ENCODE assay signal across 18 cellular contexts in the genomic region with DNA sequence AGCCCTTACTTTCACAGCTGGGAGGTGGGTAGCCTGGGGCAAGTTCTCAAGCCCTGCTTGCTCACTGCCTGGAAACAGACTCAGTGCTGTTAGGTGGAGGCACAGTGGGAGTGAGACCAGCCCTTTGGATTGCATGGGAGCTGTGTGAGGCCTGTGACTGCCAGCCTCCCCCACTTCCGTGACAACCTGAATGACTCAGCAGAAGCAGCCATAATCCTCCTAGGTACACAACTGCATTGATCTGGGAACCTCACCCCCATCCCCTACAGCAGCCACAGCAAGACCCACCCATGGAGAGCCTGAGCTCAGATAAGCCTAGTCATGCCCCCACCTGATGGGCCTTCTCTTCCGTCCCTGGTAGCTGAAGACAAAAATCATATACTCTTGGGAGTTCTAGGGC. TPM values are rescaled to one million over a fixed set of nuclear protein-coding genes. Genes with fewer than 3 reads are reported as not detected.
DNase-seq lines count a peak whose midpoint lies in the region; ATAC-seq, FAIRE-seq and TF ChIP-seq lines count a peak whose summit lies in the region.
"Had no signal": no experiment of that assay in that cellular context is flagged by ENCODE, and none has a peak within 500 bp of the region (broad histone marks: within the 10 kb centered on the region; RNA-seq: fewer than 3 reads in every experiment).

No MANE protein-coding gene starts in this region.

- in situ Hi-C loops in HepG2 (cut with HindIII; ENCODE audit: extremely low pct_ligation_motif_present, low pct_unique_long_range_greater_than_20kb), result loop anchor here (10.0 kb wide), 1 partner anchor 166 kb away; no protein-coding TSS in a partner anchor
- in situ Hi-C loops in K562 (cut with MboI), result loop anchor here (5.0 kb wide), 1 partner anchor 169 kb away; no protein-coding TSS in a partner anchor

- POLR2A ChIA-PET in HepG2 (lab: Yijun Ruan, JAX) (interaction anchor here (0.8 kb wide), 1 partner anchor 17 kb away, joined by 3 read pairs; no protein-coding TSS in a partner anchor), K562 (lab: Yijun Ruan, JAX) (interaction anchor here (0.7 kb wide), 1 partner anchor 234 kb away, joined by 3 read pairs; no protein-coding TSS in a partner anchor)

- no TSS peak for BruUV-seq in HepG2 (replicated peaks; lab: Mats Ljungman, UMichigan)
- BruUV-seq in K562 (replicated peaks; lab: Mats Ljungman, UMichigan), result no TSS peak

- H3K27me3 ChIP-seq in HepG2 (ENCODE audit: control insufficient read depth in 1 of 2, insufficient read depth in 2 of 2, low read length in 2 of 2) (no peaks in the 10 kb centered on the region), right lobe of liver (no peaks in the 10 kb centered on the region), K562 (ENCODE audit: control insufficient read depth in 2 of 2, insufficient read depth in 2 of 2, low read length in 2 of 2) (no peaks in the 10 kb centered on the region), vagina (no peaks in the 10 kb centered on the region)
- H3K27me3 ChIP-seq: BLaER1 treated with 17β-estradiol and CSF1 and Interleukin-3, amounts not matched to agents 10 nM and 100 nM had no signal

- CTCF ChIA-PET in HepG2 (lab: Yijun Ruan, JAX; ENCODE audit: low intra/inter-chr PET ratio, low total read pairs) (no interaction called here), K562 (lab: Yijun Ruan, JAX; ENCODE audit: low intra/inter-chr PET ratio) (no interaction called here)

- TF ChIP-seq POLR2A in HepG2 (IDR thresholded peaks at IDR 0.05; ENCODE audit: insufficient read depth in 1 of 2, low read depth in 2 of 2, low read length in 2 of 2) (no peak), right lobe of liver (IDR thresholded peaks at IDR 0.05) (no peak), K562 (conservative IDR thresholded peaks at IDR 0.05) (no peak), vagina (IDR thresholded peaks at IDR 0.05) (no peak)

- WGBS in HepG2 (ENCODE audit: low lambda C conversion rate), result 78% methylated on average over 1 of the region's 2 CpGs
- WGBS in right lobe of liver (ENCODE audit: insufficient coverage, low coverage, low lambda C conversion rate, missing lambda C conversion rate), result 83% methylated on average over 1 of the region's 2 CpGs
- WGBS in K562 (ENCODE audit: insufficient coverage, low coverage, missing lambda C conversion rate), result 12% methylated on average over 2 of the region's 2 CpGs

- H3K36me3 ChIP-seq in HepG2 (replicated peaks in 1 of 2; ENCODE audit: control insufficient read depth in 1 of 2, insufficient read depth in 2 of 2, low read length in 2 of 2) (no peaks in the 10 kb centered on the region), right lobe of liver (no peaks in the 10 kb centered on the region), K562 (ENCODE audit: control insufficient read depth, insufficient read depth, low read length) (no peaks in the 10 kb centered on the region), vagina (no peaks in the 10 kb centered on the region)
- H3K36me3 ChIP-seq: BLaER1 treated with 17β-estradiol and CSF1 and Interleukin-3, amounts not matched to agents 10 nM and 100 nM had no signal

- H3K9ac ChIP-seq in HepG2 (ENCODE audit: insufficient read depth, low read depth, low read length) (no peak overlapping the region), K562 (ENCODE audit: insufficient read depth in 1 of 2, low read depth in 2 of 2, low read length in 2 of 2) (no peak overlapping the region)
- H3K9ac ChIP-seq: BLaER1 treated with 17β-estradiol and CSF1 and Interleukin-3, amounts not matched to agents 10 nM and 100 nM had no signal

- H3K79me2 ChIP-seq in HepG2 (ENCODE audit: insufficient read depth, low read length), result no peaks in the 10 kb centered on the region
- no peaks in the 10 kb centered on the region for H3K79me2 ChIP-seq in K562 (ENCODE audit: control insufficient read depth, insufficient read depth, low read length)

- H3K4me3 ChIP-seq in HepG2 (replicated peaks in 1 of 3; ENCODE audit: insufficient read depth in 1 of 3, low read depth in 2 of 3, low read length in 3 of 3), result no peak overlapping the region; a peak in 1 of 6 replicates
- H3K4me3 ChIP-seq in right lobe of liver, result no peak overlapping the region
- H3K4me3 ChIP-seq in K562, result no peak overlapping the region
- no peak overlapping the region for H3K4me3 ChIP-seq in vagina
- H3K4me3 ChIP-seq: A549; BLaER1 treated with 17β-estradiol and CSF1 and Interleukin-3, amounts not matched to agents 10 nM and 100 nM had no signal

- peaks cover 16% of the 10 kb centered on the region for H3K4me1 ChIP-seq in HepG2 (ENCODE audit: insufficient read depth, low read length)
- H3K4me1 ChIP-seq in right lobe of liver, result no peaks in the 10 kb centered on the region
- no peaks in the 10 kb centered on the region for H3K4me1 ChIP-seq in K562 (replicated peaks in 1 of 2; ENCODE audit: control insufficient read depth in 2 of 2, insufficient read depth in 2 of 2, low read length in 2 of 2)
- no peaks in the 10 kb centered on the region for H3K4me1 ChIP-seq in vagina
- H3K4me1 ChIP-seq: A549; BLaER1 treated with 17β-estradiol and CSF1 and Interleukin-3, amounts not matched to agents 10 nM and 100 nM; Caco-2 had no signal

- H2AFZ ChIP-seq in HepG2 (ENCODE audit: low read length) (no peak overlapping the region), K562 (ENCODE audit: low read depth, low read length) (no peak overlapping the region)

- no peaks in the 10 kb centered on the region for H3K9me1 ChIP-seq in K562 (ENCODE audit: control insufficient read depth, insufficient read depth, low read length)

- no peak for TF ChIP-seq EP300 in HepG2 (IDR thresholded peaks at IDR 0.05; ENCODE audit: low read depth in 2 of 2, low read length in 2 of 2)
- no peak for TF ChIP-seq EP300 in HepG2 (CRISPR knock-in tag; IDR thresholded peaks at IDR 0.05; ENCODE audit: borderline replicate concordance)
- no peak for TF ChIP-seq EP300 in K562 (IDR thresholded peaks at IDR 0.05; ENCODE audit: low read length)

- intact Hi-C loops in HepG2 (cut with micrococcal nuclease; ENCODE audit: unreplicated experiment) (no loop called here), right lobe of liver (cut with DNase I) (no loop called here), K562 (cut with micrococcal nuclease) (no loop called here), vagina (cut with DNase I) (no loop called here)

- H3K9me3 ChIP-seq in HepG2 (ENCODE audit: low read length), result no peaks in the 10 kb centered on the region
- no peaks in the 10 kb centered on the region for H3K9me3 ChIP-seq in right lobe of liver
- no peaks in the 10 kb centered on the region; the same call in 1 of the 2 replicates for H3K9me3 ChIP-seq in K562 (replicated peaks; ENCODE audit: control insufficient read depth, insufficient read depth, low read depth, low read length)
- no peaks in the 10 kb centered on the region for H3K9me3 ChIP-seq in vagina
- H3K9me3 ChIP-seq: A549 had no signal

- no peak; the same call in 1 of the 3 replicates for ATAC-seq in HepG2
- no peak for ATAC-seq in right lobe of liver
- ATAC-seq in K562, result no peak
- ATAC-seq: A549; CD8-positive, alpha-beta T cell had no signal

- DNase-seq in HepG2 (ENCODE audit: low spot score) (peak; percentile 6), right lobe of liver (no peak), K562 (ENCODE audit: extremely low read depth in 1 of 4, low spot score in 3 of 4) (no peak), vagina (ENCODE audit: extremely low spot score in 2 of 2) (no peak), SIG-M5 treated with dmso at 0.1 percent for 504 hours (lab: John Stamatoyannopoulos, UW; ENCODE audit: unreplicated experiment) (no peak)
- DNase-seq: AML-193; Caco-2; CD4-positive, alpha-beta T cell; CD8-positive, alpha-beta T cell; DMS79 treated with DMSO at 0.1 percent for 48 hours; GF-D8 had no signal

- H3K4me2 ChIP-seq in HepG2 (ENCODE audit: low read depth, low read length) (peak overlapping the region; percentile 18; the same call in 1 of the 2 replicates), K562 (ENCODE audit: insufficient read depth, low read length) (no peak overlapping the region)
- H3K4me2 ChIP-seq: A549; BLaER1 treated with 17β-estradiol and CSF1 and Interleukin-3, amounts not matched to agents 10 nM and 100 nM had no signal

- TF ChIP-seq CTCF in HepG2 (CRISPR knock-in tag; IDR thresholded peaks at IDR 0.05), result no peak
- TF ChIP-seq CTCF in right lobe of liver (IDR thresholded peaks at IDR 0.05), result no peak
- no peak for TF ChIP-seq CTCF in K562 (IDR thresholded peaks at IDR 0.05 in 2 of 3, conservative IDR thresholded peaks at IDR 0.05 in 1 of 3; ENCODE audit: insufficient read depth in 2 of 3, low read depth in 1 of 3, low read length in 3 of 3)
- TF ChIP-seq CTCF in vagina (IDR thresholded peaks at IDR 0.05), result no peak

- no peak overlapping the region for H3K27ac ChIP-seq in HepG2 (ENCODE audit: extremely low read length, insufficient read depth, low read length)
- H3K27ac ChIP-seq in right lobe of liver, result no peak overlapping the region
- H3K27ac ChIP-seq in K562 (ENCODE audit: extremely low read depth, low read depth, low read length), result no peak overlapping the region
- no peak overlapping the region for H3K27ac ChIP-seq in vagina
- H3K27ac ChIP-seq: 22Rv1; A549; BLaER1 treated with 17β-estradiol and CSF1 and Interleukin-3, amounts not matched to agents 10 nM and 100 nM; C4-2B had no signal

- FAIRE-seq in HepG2 (lab: Jason Lieb, UNC), result no peak
- FAIRE-seq in K562 (lab: Jason Lieb, UNC), result no peak
- FAIRE-seq: A549, D721Med, G401.6, GM12891 had no signal

- TF ChIP-seq RAD21 in HepG2 (CRISPR knock-in tag; IDR thresholded peaks at IDR 0.05) (no peak), K562 (CRISPR knock-in tag; conservative IDR thresholded peaks at IDR 0.05 in 1 of 2, IDR thresholded peaks at IDR 0.05 in 1 of 2) (no peak)

- H4K20me1 ChIP-seq in HepG2 (ENCODE audit: insufficient read depth, low read length) (no peaks in the 10 kb centered on the region), K562 (replicated peaks; ENCODE audit: control insufficient read depth, insufficient read depth, low read length) (no peaks in the 10 kb centered on the region)
- H4K20me1 ChIP-seq: BLaER1 treated with 17β-estradiol and CSF1 and Interleukin-3, amounts not matched to agents 10 nM and 100 nM had no signal

RNA-seq across cellular contexts. Expression of a gene that starts 26.4 kb away (rescaled TPM):
- total RNA-seq in HepG2 (2016; rRNA removed; fragmentation: Illumina TruSeq; extraction: Trizol) (13.1 and 17.4 TPM in 2 replicates), right lobe of liver (1 to 10 TPM; 3.4 to 5.9 (median 4.7) TPM), K562 (2014; rRNA removed) (4.8 and 8.3 TPM in 2 replicates), K562 (2014; rRNA removed; fragmentation: Illumina TruSeq; extraction: Trizol) (14.2 and 16.7 TPM in 2 replicates), K562 (2015; rRNA removed; fragmentation: Illumina TruSeq; extraction: Trizol) (12.4 and 13.4 TPM in 2 replicates), K562 (2021) (12.1 and 14.7 TPM in 2 replicates), vagina (6.1 TPM)
- total RNA-seq in HepG2 (2016; cell fraction: cytosol; rRNA removed; fragmentation: Illumina TruSeq; extraction: Trizol; ENCODE audit: low read depth), result 2.6 and 3.4 TPM in 2 replicates
- 10.3 and 18.7 TPM in 2 replicates for total RNA-seq in HepG2 (2016; cell fraction: insoluble cytoplasmic fraction; rRNA removed; fragmentation: Illumina TruSeq; extraction: Trizol)
- 4.1 and 4.4 TPM in 2 replicates for total RNA-seq in HepG2 (2016; cell fraction: membrane; rRNA removed; fragmentation: Illumina TruSeq; extraction: Trizol)
- total RNA-seq in HepG2 (2016; cell fraction: nucleus; rRNA removed; fragmentation: Illumina TruSeq; extraction: Trizol), result 22.7 and 23.9 TPM in 2 replicates
- polyA plus RNA-seq in HepG2 (2011; rRNA removed) (5.2 and 7.9 TPM in 2 replicates), K562 (2011; rRNA removed) (12.5 and 17.8 TPM in 2 replicates), K562 (2014; fragmentation: Illumina TruSeq; extraction: Trizol) (5.6 and 6.4 TPM in 2 replicates), K562 (2014; fragmentation: Nextera tagmentation; extraction: Ambion mirVana) (1 to 10 TPM; 2.4 to 3.4 TPM), K562 (2014; rRNA removed) (6.0 and 6.4 TPM in 2 replicates)
- polyA plus RNA-seq in HepG2 (2011; cell fraction: cytosol; rRNA removed), result 3.9 and 4.1 TPM in 2 replicates
- polyA plus RNA-seq in HepG2 (2011; cell fraction: nucleus; rRNA removed), result 4.3 and 5.7 TPM in 2 replicates
- polyA plus RNA-seq in HepG2 (2012), result 2.9 and 3.3 TPM in 2 replicates
- polyA plus RNA-seq in HepG2 (2016; cell fraction: cytosol; fragmentation: Illumina TruSeq; extraction: Trizol; ENCODE audit: low read depth), result 0.67 and 1.2 TPM in 2 replicates
- 4.6 and 5.2 TPM in 2 replicates for polyA plus RNA-seq in HepG2 (2016; cell fraction: insoluble cytoplasmic fraction; fragmentation: Illumina TruSeq; extraction: Trizol; ENCODE audit: low read depth)
- 1.3 and 1.8 TPM in 2 replicates for polyA plus RNA-seq in HepG2 (2016; cell fraction: membrane; fragmentation: Illumina TruSeq; extraction: Trizol; ENCODE audit: low read depth)
- 13.5 and 15.5 TPM in 2 replicates for polyA plus RNA-seq in HepG2 (2016; cell fraction: nucleus; fragmentation: Illumina TruSeq; extraction: Trizol; ENCODE audit: insufficient read depth, low read depth)
- 72.7 and 91.4 TPM in 2 replicates for polyA minus RNA-seq in HepG2 (2011; rRNA and poly(A)+ RNA removed; ENCODE audit: low replicate concordance)
- 11.3 and 13.6 TPM in 2 replicates for polyA minus RNA-seq in HepG2 (2011; cell fraction: cytosol; rRNA and poly(A)+ RNA removed)
- polyA minus RNA-seq in HepG2 (2011; cell fraction: nucleus; rRNA and poly(A)+ RNA removed), result 20.4 and 25.5 TPM in 2 replicates
- total RNA-seq in K562 (2011; cell fraction: chromatin; rRNA removed; ENCODE audit: low replicate concordance), result 37.5 and 49.1 TPM in 2 replicates
- total RNA-seq in K562 (2011; cell fraction: nucleolus; rRNA removed), result 42.0 and 42.9 TPM in 2 replicates
- 40.6 and 47.7 TPM in 2 replicates for total RNA-seq in K562 (2011; cell fraction: nucleoplasm; rRNA removed)
- 14.5 and 19.5 TPM in 2 replicates for polyA plus RNA-seq in K562 (2011; cell fraction: cytosol; rRNA removed)
- polyA plus RNA-seq in K562 (2011; cell fraction: nucleus; rRNA removed), result 26.0 and 28.0 TPM in 2 replicates
- 3.8 and 4.2 TPM in 2 replicates for polyA plus RNA-seq in K562 (2012)
- 62.6 and 65.3 TPM in 2 replicates for polyA minus RNA-seq in K562 (2011; rRNA and poly(A)+ RNA removed)
- 19.6 and 23.5 TPM in 2 replicates for polyA minus RNA-seq in K562 (2011; cell fraction: cytosol; rRNA and poly(A)+ RNA removed)
- polyA minus RNA-seq in K562 (2011; cell fraction: nucleus; rRNA and poly(A)+ RNA removed), result 31.6 and 52.4 TPM in 2 replicates
